Comparison of ENCODE assay signal across 26 cellular contexts in the genomic region with DNA sequence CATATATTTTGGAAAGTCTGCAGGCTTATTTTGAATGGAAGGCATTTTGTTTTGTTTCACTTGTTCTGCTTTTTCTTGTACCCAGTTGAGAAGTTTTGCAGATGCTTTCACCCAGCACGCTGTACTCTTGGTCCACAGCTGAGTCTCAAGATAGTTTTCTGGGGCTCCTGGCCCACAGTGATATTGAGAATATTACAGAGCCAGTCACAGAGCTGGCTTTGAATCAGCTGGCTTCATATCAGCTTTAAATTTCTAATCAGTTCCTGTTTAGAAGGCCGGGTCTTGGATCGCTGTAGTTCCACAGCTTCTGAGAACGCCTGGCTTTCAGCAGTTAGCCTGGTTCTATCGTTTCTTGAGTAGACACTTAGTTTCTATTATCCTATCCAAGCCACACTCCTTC. TPM values are rescaled to one million over a fixed set of nuclear protein-coding genes. Genes with fewer than 3 reads are reported as not detected.
DNase-seq lines count a peak whose midpoint lies in the region; ATAC-seq and TF ChIP-seq lines count a peak whose summit lies in the region.
"Had no signal": no experiment of that assay in that cellular context is flagged by ENCODE, and none has a peak within 500 bp of the region (broad histone marks: within the 10 kb centered on the region; RNA-seq: fewer than 3 reads in every experiment).

No MANE protein-coding gene starts in this region.

- H3K27ac ChIP-seq in neural progenitor cell = no peak overlapping the region
- H3K27ac ChIP-seq: BLaER1, suprapubic skin had no signal

- H3K36me3 Mint-ChIP-seq in activated naive CD4-positive, alpha-beta T cell treated with anti-CD3 and anti-CD28 coated beads, Interleukin-2, amount 10 ng/mL, durations not matched to agents 7 days and 5 days = peaks cover 7% of the 10 kb centered on the region
- peaks cover 6% of the 10 kb centered on the region for H3K36me3 Mint-ChIP-seq in T-helper 2 cell treated with Interferon-gamma antibody and Interleukin-4, amounts not matched to agents 5 μg/mL and 100 μg/mL, for 36 hours (ENCODE audit: low read depth)
- H3K36me3 Mint-ChIP-seq in activated naive CD4-positive, alpha-beta T cell treated with anti-CD3 and anti-CD28 coated beads, Interleukin-2, amount 50 U/mL, for 72 hours = peaks cover 0 to 16% of the 10 kb centered on the region in 2 donors
- peaks cover 2% of the 10 kb centered on the region for H3K36me3 Mint-ChIP-seq in neural progenitor cell
- H3K36me3 Mint-ChIP-seq: natural killer cell treated with Interleukin-12 subunit alpha and Interleukin-12 subunit beta and Interleukin-15 and Interleukin-18, amount 100 ng/mL, for 72 hours; stimulated activated memory B cell treated with anti-CD40 and anti-IgM and Interleukin-4, amounts not matched to agents 10 μg/mL and 1 μg/mL and 100 μg/mL, for 72 hours had no signal

- H4K20me1 ChIP-seq in neural progenitor cell (ENCODE audit: low read depth) = no peaks in the 10 kb centered on the region
- H4K20me1 ChIP-seq: BLaER1 had no signal

- H2AFZ ChIP-seq in neural progenitor cell (replicated peaks) = peak overlapping the region; percentile 57

- no peak for TF ChIP-seq CTCF in neural progenitor cell (IDR thresholded peaks at IDR 0.05)

- H3K27me3 ChIP-seq in neural progenitor cell = no peaks in the 10 kb centered on the region
- H3K27me3 ChIP-seq: BLaER1 had no signal

- H3K4me3 ChIP-seq in neural progenitor cell = no peak overlapping the region
- H3K4me3 ChIP-seq: BLaER1, lung, suprapubic skin had no signal

- H3K9me3 Mint-ChIP-seq in activated naive CD4-positive, alpha-beta T cell treated with anti-CD3 and anti-CD28 coated beads, Interleukin-2, amount 10 ng/mL, durations not matched to agents 7 days and 5 days = no peaks in the 10 kb centered on the region
- H3K9me3 Mint-ChIP-seq in T-helper 2 cell treated with Interferon-gamma antibody and Interleukin-4, amounts not matched to agents 5 μg/mL and 100 μg/mL, for 36 hours = peaks cover 5% of the 10 kb centered on the region
- peaks cover 0 to 6% of the 10 kb centered on the region in 2 donors for H3K9me3 Mint-ChIP-seq in activated naive CD4-positive, alpha-beta T cell treated with anti-CD3 and anti-CD28 coated beads, Interleukin-2, amount 50 U/mL, for 72 hours
- peaks cover 9% of the 10 kb centered on the region for H3K9me3 Mint-ChIP-seq in neural progenitor cell
- H3K9me3 Mint-ChIP-seq: natural killer cell treated with Interleukin-12 subunit alpha and Interleukin-12 subunit beta and Interleukin-15 and Interleukin-18, amount 100 ng/mL, for 72 hours had no signal

- H3K4me3 Mint-ChIP-seq in activated naive CD4-positive, alpha-beta T cell treated with anti-CD3 and anti-CD28 coated beads, Interleukin-2, amount 10 ng/mL, durations not matched to agents 7 days and 5 days = peak overlapping the region; percentile 73
- H3K4me3 Mint-ChIP-seq in T-helper 2 cell treated with Interferon-gamma antibody and Interleukin-4, amounts not matched to agents 5 μg/mL and 100 μg/mL, for 36 hours = peak overlapping the region; percentile 85
- H3K4me3 Mint-ChIP-seq in neural progenitor cell = no peak overlapping the region
- H3K4me3 Mint-ChIP-seq: effector memory CD8-positive, alpha-beta T cell; natural killer cell treated with Interleukin-12 subunit alpha and Interleukin-12 subunit beta and Interleukin-15 and Interleukin-18, amount 100 ng/mL, for 72 hours; stimulated activated memory B cell treated with anti-CD40 and anti-IgM and Interleukin-4, amounts not matched to agents 10 μg/mL and 1 μg/mL and 100 μg/mL, for 72 hours had no signal

- ATAC-seq in activated naive CD4-positive, alpha-beta T cell treated with anti-CD3 and anti-CD28 coated beads, Interleukin-2, amount 50 U/mL, for 72 hours = peak; percentile 52 to 57
- no peak for ATAC-seq in HG03432 (IDR thresholded peaks at IDR 0.05; ENCODE audit: unreplicated experiment)
- ATAC-seq: effector memory CD8-positive, alpha-beta T cell; natural killer cell treated with Interleukin-12 subunit alpha and Interleukin-12 subunit beta and Interleukin-15 and Interleukin-18, amount 100 ng/mL, for 72 hours; Panc1; stimulated activated memory B cell treated with anti-CD40 and anti-IgM and Interleukin-4, amounts not matched to agents 10 μg/mL and 1 μg/mL and 100 μg/mL, for 72 hours had no signal

- no peak overlapping the region for H3K9ac ChIP-seq in neural progenitor cell
- H3K9ac ChIP-seq: BLaER1 had no signal

- peaks cover 40% of the 10 kb centered on the region for H3K4me1 Mint-ChIP-seq in activated naive CD4-positive, alpha-beta T cell treated with anti-CD3 and anti-CD28 coated beads, Interleukin-2, amount 10 ng/mL, durations not matched to agents 7 days and 5 days
- peaks cover 37% of the 10 kb centered on the region for H3K4me1 Mint-ChIP-seq in T-helper 2 cell treated with Interferon-gamma antibody and Interleukin-4, amounts not matched to agents 5 μg/mL and 100 μg/mL, for 36 hours (ENCODE audit: low read depth)
- H3K4me1 Mint-ChIP-seq in neural progenitor cell = no peaks in the 10 kb centered on the region
- H3K4me1 Mint-ChIP-seq: stimulated activated memory B cell treated with anti-CD40 and anti-IgM and Interleukin-4, amounts not matched to agents 10 μg/mL and 1 μg/mL and 100 μg/mL, for 72 hours had no signal

- H3K9me3 ChIP-seq in neural progenitor cell (ENCODE audit: low read depth) = no peaks in the 10 kb centered on the region
- H3K9me3 ChIP-seq: suprapubic skin had no signal

- peak overlapping the region; percentile 43 for H3K27ac Mint-ChIP-seq in activated naive CD4-positive, alpha-beta T cell treated with anti-CD3 and anti-CD28 coated beads, Interleukin-2, amount 10 ng/mL, durations not matched to agents 7 days and 5 days
- peak overlapping the region; percentile 67 for H3K27ac Mint-ChIP-seq in T-helper 2 cell treated with Interferon-gamma antibody and Interleukin-4, amounts not matched to agents 5 μg/mL and 100 μg/mL, for 36 hours
- H3K27ac Mint-ChIP-seq in activated naive CD4-positive, alpha-beta T cell treated with anti-CD3 and anti-CD28 coated beads, Interleukin-2, amount 50 U/mL, for 72 hours = peak overlapping the region; percentile 75 to 79
- no peak overlapping the region for H3K27ac Mint-ChIP-seq in neural progenitor cell
- H3K27ac Mint-ChIP-seq: effector memory CD8-positive, alpha-beta T cell; natural killer cell treated with Interleukin-12 subunit alpha and Interleukin-12 subunit beta and Interleukin-15 and Interleukin-18, amount 100 ng/mL, for 72 hours; stimulated activated memory B cell treated with anti-CD40 and anti-IgM and Interleukin-4, amounts not matched to agents 10 μg/mL and 1 μg/mL and 100 μg/mL, for 72 hours had no signal

- no peaks in the 10 kb centered on the region for H3F3A ChIP-seq in neural progenitor cell (ENCODE audit: low read depth)

- no peaks in the 10 kb centered on the region for H3K79me2 ChIP-seq in neural progenitor cell (ENCODE audit: low read depth)

- no peak overlapping the region for H3K4me2 ChIP-seq in neural progenitor cell
- H3K4me2 ChIP-seq: BLaER1 had no signal

- CTCF ChIA-PET in activated naive CD4-positive, alpha-beta T cell treated with anti-CD3 and anti-CD28 coated beads, Interleukin-2, amount 10 ng/mL, durations not matched to agents 7 days and 5 days (lab: Charles Lee) = interaction anchor here (1.0 to 3.2 kb wide), 4 partner anchors 12 to 83 kb away, joined by 3 to 13 read pairs (median 4); no protein-coding TSS in a partner anchor

- no peaks in the 10 kb centered on the region for H3K4me1 ChIP-seq in neural progenitor cell
- H3K4me1 ChIP-seq: suprapubic skin had no signal

- no peaks in the 10 kb centered on the region for H3K27me3 Mint-ChIP-seq in activated naive CD4-positive, alpha-beta T cell treated with anti-CD3 and anti-CD28 coated beads, Interleukin-2, amount 10 ng/mL, durations not matched to agents 7 days and 5 days
- H3K27me3 Mint-ChIP-seq in T-helper 2 cell treated with Interferon-gamma antibody and Interleukin-4, amounts not matched to agents 5 μg/mL and 100 μg/mL, for 36 hours (ENCODE audit: low read depth) = no peaks in the 10 kb centered on the region
- no peaks in the 10 kb centered on the region for H3K27me3 Mint-ChIP-seq in neural progenitor cell (ENCODE audit: insufficient read depth, low read depth)

- no peaks in the 10 kb centered on the region for H3K36me3 ChIP-seq in neural progenitor cell
- H3K36me3 ChIP-seq: BLaER1, suprapubic skin had no signal

- DNase-seq in activated naive CD4-positive, alpha-beta T cell treated with anti-CD3 and anti-CD28 coated beads, Interleukin-2, amount 10 ng/mL, durations not matched to agents 7 days and 5 days = no peak
- DNase-seq in activated naive CD4-positive, alpha-beta T cell treated with Interleukin-2 at 50 U/mL for 16 hours = no peak
- no peak for DNase-seq in T-helper 2 cell treated with Interferon-gamma antibody and Interleukin-4, amounts not matched to agents 5 μg/mL and 100 μg/mL, for 36 hours (ENCODE audit: low spot score)
- DNase-seq in activated naive CD4-positive, alpha-beta T cell treated with anti-CD3 and anti-CD28 coated beads, Interleukin-2, amount 50 U/mL, for 72 hours (ENCODE audit: low spot score in 2 of 2) = peak in 1 of 2 donors; percentile 11
- DNase-seq in neural progenitor cell (ENCODE audit: low spot score) (no peak), NCI-H1930 (lab: John Stamatoyannopoulos, UW) (no peak), NCI-H2081 treated with DMSO at 0.1 percent for 48 hours (lab: John Stamatoyannopoulos, UW) (no peak)
- DNase-seq: Calu3; cortex of kidney; DND-41; effector memory CD8-positive, alpha-beta T cell; GF-D8; HCEC 1CT; hippocampal formation; Karpas-422; NCI-H1436; NCI-H226; Right ventricle myocardium superior; T-helper 9 cell had no signal

RNA-seq across cellular contexts. Expression of a gene that starts 32.5 kb away (rescaled TPM):
- 10 to 100 TPM; 25.2 to 30.2 TPM for total RNA-seq in activated naive CD4-positive, alpha-beta T cell treated with anti-CD3 and anti-CD28 coated beads, Interleukin-2, amount 50 U/mL, for 72 hours
- 11.1 and 12.2 TPM in 2 replicates for total RNA-seq in neural progenitor cell (ENCODE audit: low replicate concordance)
